In the genomic region with DNA sequence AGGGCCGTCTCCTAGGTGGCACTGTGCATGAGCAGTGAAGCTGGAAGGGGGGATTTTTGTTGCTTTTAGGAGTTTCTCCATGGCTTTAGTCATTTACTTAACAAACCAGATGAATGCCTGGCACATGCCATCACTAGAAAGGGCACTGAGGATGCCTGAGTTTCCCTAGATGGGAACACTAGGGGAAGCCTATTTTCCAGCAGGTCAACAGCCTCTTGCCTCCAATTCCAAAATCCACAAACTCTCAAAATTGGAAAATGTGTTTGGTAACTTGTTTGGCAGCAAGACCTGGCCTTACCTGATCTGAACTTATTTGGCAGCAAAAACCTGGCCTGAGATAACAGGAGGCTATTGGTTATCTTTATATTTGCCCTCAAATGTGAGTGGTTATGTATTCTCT, we compare ENCODE assay signal across 29 cellular contexts. TPM values are rescaled to one million over a fixed set of nuclear protein-coding genes. Genes with fewer than 3 reads are reported as not detected.
DNase-seq lines count a peak whose midpoint lies in the region; ATAC-seq, FAIRE-seq and TF ChIP-seq lines count a peak whose summit lies in the region.
"Had no signal": no experiment of that assay in that cellular context is flagged by ENCODE, and none has a peak within 500 bp of the region (broad histone marks: within the 10 kb centered on the region; RNA-seq: fewer than 3 reads in every experiment).

No MANE protein-coding gene starts in this region.

- no peaks in the 10 kb centered on the region; the same call in 1 of the 2 replicates for H3F3A ChIP-seq in OCI-LY1 (ENCODE audit: insufficient read depth, low read length)

- H3K4me1 ChIP-seq in OCI-LY1 (ENCODE audit: insufficient read depth, low read length, severe bottlenecking) (peaks cover 43% of the 10 kb centered on the region), colonic mucosa (peaks cover 6% of the 10 kb centered on the region), kidney (ENCODE audit: control insufficient read depth in 1 of 2, insufficient read depth in 1 of 2, low read depth in 1 of 2, low read length in 2 of 2) (peaks cover 27 to 35% of the 10 kb centered on the region in 2 donors)

- ATAC-seq in left lobe of liver (peak; percentile 44), T-cell (replicated peaks in 1 of 4) (no peak)
- ATAC-seq: activated naive CD4-positive, alpha-beta T cell treated with anti-CD3 and anti-CD28 coated beads, Interleukin-2, amount 50 U/mL, for 72 hours; activated T-helper 17 cell treated with anti-CD3 and anti-CD28 coated beads, Interleukin-2, amount 50 U/mL, for 72 hours; stimulated activated memory B cell treated with anti-CD40 and anti-IgM and Interleukin-4, amounts not matched to agents 10 μg/mL and 1 μg/mL and 100 μg/mL, for 72 hours had no signal

- H3K79me2 ChIP-seq in OCI-LY1 (ENCODE audit: insufficient read depth, low read length): peaks cover 22% of the 10 kb centered on the region

- CTCF ChIA-PET in T-cell (lab: Charles Lee): interaction anchor here in 1 of 2 donors (0.5 kb wide), 1 partner anchor 298 kb away, joined by 4 read pairs; no protein-coding TSS in a partner anchor

- peak overlapping the region; percentile 92 for H3K4me2 ChIP-seq in OCI-LY1 (ENCODE audit: low read length)
- H3K4me2 ChIP-seq: BLaER1 had no signal

- POLR2A ChIA-PET in T-cell (lab: Charles Lee): no interaction called here

- no peak overlapping the region for H3K27ac Mint-ChIP-seq in progenitor cell of endocrine pancreas
- H3K27ac Mint-ChIP-seq in T-cell: no peak overlapping the region
- H3K27ac Mint-ChIP-seq: activated CD4-positive, alpha-beta memory T cell treated with anti-CD3 and anti-CD28 coated beads for 36 hours; activated naive CD4-positive, alpha-beta T cell treated with anti-CD3 and anti-CD28 coated beads, Interleukin-2, amount 50 U/mL, for 72 hours; activated T-helper 17 cell treated with anti-CD3 and anti-CD28 coated beads, Interleukin-2, amount 50 U/mL, for 72 hours; H9; stimulated activated memory B cell treated with anti-CD40 and anti-IgM and Interleukin-4, amounts not matched to agents 10 μg/mL and 1 μg/mL and 100 μg/mL, for 72 hours had no signal

- H3K27ac ChIP-seq in OCI-LY1 (ENCODE audit: low read depth, low read length, poor library complexity, severe bottlenecking): no peak overlapping the region
- no peak overlapping the region for H3K27ac ChIP-seq in colonic mucosa
- H3K27ac ChIP-seq in kidney (ENCODE audit: low read depth in 2 of 2, low read length in 2 of 2): no peak overlapping the region
- H3K27ac ChIP-seq: ascending aorta, BLaER1, HL-60, suprapubic skin, uterus had no signal

- peak; percentile 9; the same call in 1 of the 2 replicates for TF ChIP-seq CTCF in OCI-LY1 (IDR thresholded peaks at IDR 0.05; ENCODE audit: low read length)
- no peak for TF ChIP-seq CTCF in colonic mucosa (IDR thresholded peaks at IDR 0.05)
- no peak for TF ChIP-seq CTCF in progenitor cell of endocrine pancreas (IDR thresholded peaks at IDR 0.05; ENCODE audit: unreplicated experiment)
- TF ChIP-seq CTCF in kidney (IDR thresholded peaks at IDR 0.05; ENCODE audit: borderline replicate concordance, extremely low read depth, insufficient read depth): no peak

- DNase-seq in colonic mucosa (no peak), left lobe of liver (ENCODE audit: low spot score) (peak; percentile 78), progenitor cell of endocrine pancreas (ENCODE audit: low spot score, unreplicated experiment) (no peak), cerebellar nuclear complex (lab: John Stamatoyannopoulos, UW) (no peak), T-cell (no peak), kidney (no peak), CD1c-positive myeloid dendritic cell (ENCODE audit: extremely low spot score) (no peak)
- DNase-seq: activated CD4-positive, alpha-beta memory T cell treated with anti-CD3 and anti-CD28 coated beads for 36 hours; activated CD8-positive, alpha-beta memory T cell treated with anti-CD3 and anti-CD28 coated beads, Interleukin-2, amount 50 U/mL, for 48 hours; foreskin fibroblast; H9; IMR-90; NCI-H1092; NCI-H187; NCI-H526 treated with DMSO at 0.1 percent for 48 hours; occipital lobe; SHP77 treated with DMSO at 0.1 percent for 48 hours; stimulated activated CD4-positive, alpha-beta T cell treated with anti-CD3 and anti-CD28 coated beads, Interleukin-4, amount 100 ng/mL, for 1 hour; uterus had no signal

- 0 out of 2 replicates have a peak, but pooled peaks cover 5% of the 10 kb centered on the region for H3K27me3 ChIP-seq in OCI-LY1 (ENCODE audit: insufficient read depth, low read length)
- no peaks in the 10 kb centered on the region for H3K27me3 ChIP-seq in colonic mucosa

- H3K4me3 ChIP-seq in OCI-LY1 (ENCODE audit: low read depth, low read length, poor library complexity, severe bottlenecking): peak overlapping the region; percentile 84
- peak overlapping the region; percentile 45 for H3K4me3 ChIP-seq in colonic mucosa
- H3K4me3 ChIP-seq in kidney (ENCODE audit: low read length in 2 of 2): no peak overlapping the region
- H3K4me3 ChIP-seq: ascending aorta, BLaER1, lung, suprapubic skin, uterus had no signal

- H2AFZ ChIP-seq in OCI-LY1 (ENCODE audit: low read length): no peak overlapping the region

- intact Hi-C loops in colonic mucosa (cut with DNase I): loop anchor here (5.0 kb wide), 1 partner anchor 293 kb away; no protein-coding TSS in a partner anchor
- intact Hi-C loops in kidney (cut with DNase I): no loop called here

- H3K27me3 Mint-ChIP-seq in progenitor cell of endocrine pancreas (peaks cover 3% of the 10 kb centered on the region), T-cell (peaks cover 75 to 81% of the 10 kb centered on the region in 2 donors)

- no peak for FAIRE-seq in kidney (lab: Jason Lieb, UNC)
- FAIRE-seq: GM12891 had no signal

- H3K4me3 Mint-ChIP-seq in progenitor cell of endocrine pancreas (ENCODE audit: low read depth): peak overlapping the region; percentile 52
- no peak overlapping the region for H3K4me3 Mint-ChIP-seq in T-cell
- H3K4me3 Mint-ChIP-seq: activated CD4-positive, alpha-beta memory T cell treated with anti-CD3 and anti-CD28 coated beads for 36 hours; activated T-helper 17 cell treated with anti-CD3 and anti-CD28 coated beads, Interleukin-2, amount 50 U/mL, for 72 hours; stimulated activated memory B cell treated with anti-CD40 and anti-IgM and Interleukin-4, amounts not matched to agents 10 μg/mL and 1 μg/mL and 100 μg/mL, for 72 hours had no signal

- no peaks in the 10 kb centered on the region for H4K20me1 ChIP-seq in OCI-LY1 (ENCODE audit: insufficient read depth, low read length)

- H3K4me1 Mint-ChIP-seq in progenitor cell of endocrine pancreas (ENCODE audit: low read depth): peaks cover 28% of the 10 kb centered on the region
- H3K4me1 Mint-ChIP-seq in T-cell: peaks cover 21 to 32% (median 28%) of the 10 kb centered on the region in 3 donors
- H3K4me1 Mint-ChIP-seq: activated T-helper 17 cell treated with anti-CD3 and anti-CD28 coated beads, Interleukin-2, amount 50 U/mL, for 72 hours had no signal

- peaks cover 44% of the 10 kb centered on the region for H3K36me3 ChIP-seq in OCI-LY1 (ENCODE audit: insufficient read depth, low read length)
- H3K36me3 ChIP-seq in colonic mucosa: no peaks in the 10 kb centered on the region
- no peaks in the 10 kb centered on the region for H3K36me3 ChIP-seq in kidney (ENCODE audit: control insufficient read depth in 1 of 2, insufficient read depth in 2 of 2, low read length in 2 of 2)
- H3K36me3 ChIP-seq: ascending aorta, BLaER1, suprapubic skin, uterus had no signal

- H3K9me3 ChIP-seq in OCI-LY1 (ENCODE audit: low read length): no peaks in the 10 kb centered on the region
- H3K9me3 ChIP-seq in colonic mucosa: no peaks in the 10 kb centered on the region
- no peaks in the 10 kb centered on the region for H3K9me3 ChIP-seq in kidney (ENCODE audit: control insufficient read depth in 1 of 2, low read length in 2 of 2)
- H3K9me3 ChIP-seq: ascending aorta, BLaER1, suprapubic skin, uterus had no signal

- peaks cover 22% of the 10 kb centered on the region for H3K36me3 Mint-ChIP-seq in progenitor cell of endocrine pancreas (ENCODE audit: insufficient read depth)
- no peaks in the 10 kb centered on the region for H3K36me3 Mint-ChIP-seq in T-cell
- H3K36me3 Mint-ChIP-seq: activated CD4-positive, alpha-beta memory T cell treated with anti-CD3 and anti-CD28 coated beads for 36 hours; stimulated activated memory B cell treated with anti-CD40 and anti-IgM and Interleukin-4, amounts not matched to agents 10 μg/mL and 1 μg/mL and 100 μg/mL, for 72 hours had no signal

- H3K9ac ChIP-seq in OCI-LY1 (ENCODE audit: low read length): peak overlapping the region; percentile 74; the same call in 1 of the 2 replicates
- no peak overlapping the region for H3K9ac ChIP-seq in colonic mucosa (ENCODE audit: low read depth in 2 of 2, low read length in 2 of 2)
- no peak overlapping the region for H3K9ac ChIP-seq in kidney (ENCODE audit: low read length in 2 of 2)
- H3K9ac ChIP-seq: BLaER1 had no signal

- H3K9me3 Mint-ChIP-seq in progenitor cell of endocrine pancreas (ENCODE audit: low read depth): no peaks in the 10 kb centered on the region
- H3K9me3 Mint-ChIP-seq in T-cell: no peaks in the 10 kb centered on the region
- H3K9me3 Mint-ChIP-seq: activated CD4-positive, alpha-beta memory T cell treated with anti-CD3 and anti-CD28 coated beads for 36 hours; activated naive CD4-positive, alpha-beta T cell treated with anti-CD3 and anti-CD28 coated beads, Interleukin-2, amount 50 U/mL, for 72 hours; activated T-helper 17 cell treated with anti-CD3 and anti-CD28 coated beads, Interleukin-2, amount 50 U/mL, for 72 hours; stimulated activated memory B cell treated with anti-CD40 and anti-IgM and Interleukin-4, amounts not matched to agents 10 μg/mL and 1 μg/mL and 100 μg/mL, for 72 hours had no signal

- H3K9me2 ChIP-seq in OCI-LY1 (ENCODE audit: low read depth, low read length): no peaks in the 10 kb centered on the region

RNA-seq across cellular contexts. Expression of gene LIPG, which starts 2.6 kb away (rescaled TPM):
- total RNA-seq in colonic mucosa: 10 to 100 TPM; 25.5 to 32.1 TPM
- 89.4 TPM for total RNA-seq in left lobe of liver
- total RNA-seq in progenitor cell of endocrine pancreas: 34.1 and 34.4 TPM in 2 replicates
- under 1 TPM in 3 of 5 donors, not detected in 2; 0.22 to 0.76 (median 0.26) TPM for total RNA-seq in T-cell
- 50.9 TPM for total RNA-seq in kidney
- 4.8 TPM for polyA plus RNA-seq in kidney (ENCODE audit: insufficient read depth, low read depth, low replicate concordance)
- total RNA-seq: activated T-helper 17 cell treated with anti-CD3 and anti-CD28 coated beads, Interleukin-2, amount 50 U/mL, for 72 hours had no signal

Comparison
In these comparisons a context has a peak if more than half of its experiments do, and no peak if none do; other contexts are left out.
1. H3K4me3 ChIP-seq: peak in OCI-LY1 (single experiment) and colonic mucosa (single experiment); none in kidney (0 of 2).
2. RNA of gene LIPG, which starts 2.6 kb away (total RNA-seq): 89.4 TPM in left lobe of liver (single experiment), 50.9 TPM in kidney (single experiment), 34.1 to 34.4 TPM in progenitor cell of endocrine pancreas and 25.5 to 32.1 TPM in colonic mucosa; 0.22 to 0.76 TPM in T-cell; every median in the first group is over 10 times any median in the second.